Comparison of ENCODE assay signal across 1 cellular context in genomic region chr19:583198-583967, GRCh38.
TF ChIP-seq lines count a peak whose summit lies in the region.

No MANE protein-coding gene starts in this region.

TF ChIP-seq in endothelial cell of umbilical vein, 7 proteins besides CTCF, POLR2A, EP300 and RAD21:
- TF ChIP-seq JUN (IDR thresholded peaks at IDR 0.05; ENCODE audit: borderline replicate concordance, insufficient read depth, insufficient read length, low read depth) (no peak), MYC (IDR thresholded peaks at IDR 0.05; ENCODE audit: low read depth, low read length) (no peak), POLR2AphosphoS5 (IDR thresholded peaks at IDR 0.05; ENCODE audit: insufficient read depth, low read depth, low read length) (no peak), GATA2 (IDR thresholded peaks at IDR 0.05; ENCODE audit: insufficient read depth, insufficient read length, low read depth, low read length) (no peak), FOS (IDR thresholded peaks at IDR 0.05; ENCODE audit: borderline replicate concordance, insufficient read depth, low read length) (no peak), MAX (IDR thresholded peaks at IDR 0.05; ENCODE audit: insufficient read depth, insufficient read length) (no peak), EZH2 (IDR thresholded peaks at IDR 0.05; ENCODE audit: borderline replicate concordance, low read depth, low read length, severe bottlenecking) (no peak)
TF ChIP-seq in endothelial cell of umbilical vein: peak in this region for 0.
